Comparison of ENCODE assay signal across 2 cellular contexts in genomic region chr3:129233538-129233937, GRCh38.
A peak's percentile ranks its signal among the peaks of the same experiment; 100 is the strongest.
TF ChIP-seq lines count a peak whose summit lies in the region.

No MANE protein-coding gene starts in this region.

TF ChIP-seq in liver, 16 proteins besides CTCF, POLR2A, EP300 and RAD21:
- TF ChIP-seq, protein P1, sequence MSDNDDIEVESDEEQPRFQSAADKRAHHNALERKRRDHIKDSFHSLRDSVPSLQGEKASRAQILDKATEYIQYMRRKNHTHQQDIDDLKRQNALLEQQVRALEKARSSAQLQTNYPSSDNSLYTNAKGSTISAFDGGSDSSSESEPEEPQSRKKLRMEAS (IDR thresholded peaks at IDR 0.05): peak; percentile 24
- TF ChIP-seq, protein P2, sequence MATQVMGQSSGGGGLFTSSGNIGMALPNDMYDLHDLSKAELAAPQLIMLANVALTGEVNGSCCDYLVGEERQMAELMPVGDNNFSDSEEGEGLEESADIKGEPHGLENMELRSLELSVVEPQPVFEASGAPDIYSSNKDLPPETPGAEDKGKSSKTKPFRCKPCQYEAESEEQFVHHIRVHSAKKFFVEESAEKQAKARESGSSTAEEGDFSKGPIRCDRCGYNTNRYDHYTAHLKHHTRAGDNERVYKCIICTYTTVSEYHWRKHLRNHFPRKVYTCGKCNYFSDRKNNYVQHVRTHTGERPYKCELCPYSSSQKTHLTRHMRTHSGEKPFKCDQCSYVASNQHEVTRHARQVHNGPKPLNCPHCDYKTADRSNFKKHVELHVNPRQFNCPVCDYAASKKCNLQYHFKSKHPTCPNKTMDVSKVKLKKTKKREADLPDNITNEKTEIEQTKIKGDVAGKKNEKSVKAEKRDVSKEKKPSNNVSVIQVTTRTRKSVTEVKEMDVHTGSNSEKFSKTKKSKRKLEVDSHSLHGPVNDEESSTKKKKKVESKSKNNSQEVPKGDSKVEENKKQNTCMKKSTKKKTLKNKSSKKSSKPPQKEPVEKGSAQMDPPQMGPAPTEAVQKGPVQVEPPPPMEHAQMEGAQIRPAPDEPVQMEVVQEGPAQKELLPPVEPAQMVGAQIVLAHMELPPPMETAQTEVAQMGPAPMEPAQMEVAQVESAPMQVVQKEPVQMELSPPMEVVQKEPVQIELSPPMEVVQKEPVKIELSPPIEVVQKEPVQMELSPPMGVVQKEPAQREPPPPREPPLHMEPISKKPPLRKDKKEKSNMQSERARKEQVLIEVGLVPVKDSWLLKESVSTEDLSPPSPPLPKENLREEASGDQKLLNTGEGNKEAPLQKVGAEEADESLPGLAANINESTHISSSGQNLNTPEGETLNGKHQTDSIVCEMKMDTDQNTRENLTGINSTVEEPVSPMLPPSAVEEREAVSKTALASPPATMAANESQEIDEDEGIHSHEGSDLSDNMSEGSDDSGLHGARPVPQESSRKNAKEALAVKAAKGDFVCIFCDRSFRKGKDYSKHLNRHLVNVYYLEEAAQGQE (IDR thresholded peaks at IDR 0.05): no peak
- no peak for TF ChIP-seq FOXA2 (IDR thresholded peaks at IDR 0.05)

TF ChIP-seq in HepG2, 621 proteins besides CTCF, POLR2A, EP300 and RAD21:
- TF ChIP-seq ETV5 (CRISPR knock-in tag; IDR thresholded peaks at IDR 0.05; ENCODE audit: borderline replicate concordance): no peak
- no peak for TF ChIP-seq THAP8 (CRISPR knock-in tag; IDR thresholded peaks at IDR 0.05; ENCODE audit: borderline replicate concordance)
- no peak for TF ChIP-seq ZNF577 (CRISPR knock-in tag; IDR thresholded peaks at IDR 0.05; ENCODE audit: borderline replicate concordance, low read depth)
- TF ChIP-seq ZNF639 (CRISPR knock-in tag; conservative IDR thresholded peaks at IDR 0.05): no peak
